ENCODE assay signal across 17 cellular contexts in genomic region chr13:113945857-113946408, GRCh38. TPM values are rescaled to one million over a fixed set of nuclear protein-coding genes. Genes with fewer than 3 reads are reported as not detected.
A peak's percentile ranks its signal among the peaks of the same experiment; 100 is the strongest.
DNase-seq lines count a peak whose midpoint lies in the region; ATAC-seq and TF ChIP-seq lines count a peak whose summit lies in the region.
"Had no signal": no experiment of that assay in that cellular context is flagged by ENCODE, and none has a peak within 500 bp of the region (broad histone marks: within the 10 kb centered on the region; RNA-seq: fewer than 3 reads in every experiment).

No MANE protein-coding gene starts in this region.

- 89% methylated on average over 24 of the region's 26 CpGs for WGBS in SK-N-SH (ENCODE audit: low lambda C conversion rate)
- WGBS in aorta, 2 donors, result 95% methylated on average over 26 of the region's 26 CpGs

- H3K4me3 Mint-ChIP-seq in activated T-helper 17 cell treated with anti-CD3 and anti-CD28 coated beads, Interleukin-2, amount 50 U/mL, for 72 hours, result no peak overlapping the region
- H3K4me3 Mint-ChIP-seq in chondrocyte (ENCODE audit: unreplicated experiment), result no peak overlapping the region
- H3K4me3 Mint-ChIP-seq: GM23338 had no signal

- no peaks in the 10 kb centered on the region for H3K36me3 ChIP-seq in SK-N-SH (replicated peaks in 1 of 2; ENCODE audit: control insufficient read depth in 1 of 2, insufficient read depth in 2 of 2, low read length in 1 of 2)
- no peaks in the 10 kb centered on the region for H3K36me3 ChIP-seq in osteoblast (ENCODE audit: insufficient read depth, low read length)
- no peaks in the 10 kb centered on the region for H3K36me3 ChIP-seq in aorta (ENCODE audit: control insufficient read depth in 1 of 2, insufficient read depth in 2 of 2, low read length in 1 of 2)

- H3K9me2 ChIP-seq in SK-N-SH, result no peaks in the 10 kb centered on the region

- H3K79me2 ChIP-seq in SK-N-SH (ENCODE audit: insufficient read depth), result no peaks in the 10 kb centered on the region
- no peaks in the 10 kb centered on the region for H3K79me2 ChIP-seq in osteoblast (ENCODE audit: insufficient read depth, low read length)

- H3F3A ChIP-seq in SK-N-SH (replicated peaks; ENCODE audit: insufficient read depth), result no peaks in the 10 kb centered on the region

- H3K9ac ChIP-seq in SK-N-SH, result no peak overlapping the region

- no peak for TF ChIP-seq RAD21 in SK-N-SH (IDR thresholded peaks at IDR 0.05; ENCODE audit: low read length)

- H3K36me3 Mint-ChIP-seq in activated T-helper 17 cell treated with anti-CD3 and anti-CD28 coated beads, Interleukin-2, amount 50 U/mL, for 72 hours (ENCODE audit: low read depth), result no peaks in the 10 kb centered on the region
- no peaks in the 10 kb centered on the region for H3K36me3 Mint-ChIP-seq in chondrocyte (ENCODE audit: low read depth)

- no peak for TF ChIP-seq EP300 in SK-N-SH (IDR thresholded peaks at IDR 0.05; ENCODE audit: borderline replicate concordance in 1 of 2, low read depth in 1 of 2, low read length in 1 of 2)

- no peaks in the 10 kb centered on the region for H3K9me3 Mint-ChIP-seq in activated T-helper 17 cell treated with anti-CD3 and anti-CD28 coated beads, Interleukin-2, amount 50 U/mL, for 72 hours
- no peaks in the 10 kb centered on the region for H3K9me3 Mint-ChIP-seq in chondrocyte (ENCODE audit: low read depth)
- H3K9me3 Mint-ChIP-seq: GM23338 had no signal

- no peaks in the 10 kb centered on the region for H3K4me1 Mint-ChIP-seq in activated T-helper 17 cell treated with anti-CD3 and anti-CD28 coated beads, Interleukin-2, amount 50 U/mL, for 72 hours
- H3K4me1 Mint-ChIP-seq in chondrocyte (ENCODE audit: low read depth), result no peaks in the 10 kb centered on the region
- H3K4me1 Mint-ChIP-seq: GM23338 had no signal

- no peaks in the 10 kb centered on the region for H3K27me3 Mint-ChIP-seq in activated T-helper 17 cell treated with anti-CD3 and anti-CD28 coated beads, Interleukin-2, amount 50 U/mL, for 72 hours
- no peaks in the 10 kb centered on the region for H3K27me3 Mint-ChIP-seq in chondrocyte (ENCODE audit: low read depth)
- H3K27me3 Mint-ChIP-seq: CD4-positive, alpha-beta memory T cell had no signal

- H3K27me3 ChIP-seq in SK-N-SH (ENCODE audit: insufficient read depth) (no peaks in the 10 kb centered on the region), osteoblast (ENCODE audit: insufficient read depth, low read length) (no peaks in the 10 kb centered on the region), aorta (ENCODE audit: control insufficient read depth in 1 of 2, insufficient read depth in 2 of 2, low read length in 1 of 2) (no peaks in the 10 kb centered on the region)

- intact Hi-C loops in aorta (cut with DNase I), result loop anchor here in 1 of 2 donors (2.0 kb wide), 1 partner anchor 129 kb away; no protein-coding TSS in a partner anchor

- H3K4me3 ChIP-seq in SK-N-SH (ENCODE audit: low read depth in 2 of 2, low read length in 1 of 2) (no peak overlapping the region), osteoblast (ENCODE audit: insufficient read depth, low read length) (no peak overlapping the region), aorta (ENCODE audit: low read length in 2 of 2) (no peak overlapping the region)
- H3K4me3 ChIP-seq: GM23338 had no signal

- H3K27ac Mint-ChIP-seq in activated T-helper 17 cell treated with anti-CD3 and anti-CD28 coated beads, Interleukin-2, amount 50 U/mL, for 72 hours, result peak overlapping the region; percentile 36
- H3K27ac Mint-ChIP-seq in chondrocyte (ENCODE audit: unreplicated experiment), result no peak overlapping the region
- H3K27ac Mint-ChIP-seq: GM23338 had no signal

- H4K20me1 ChIP-seq in SK-N-SH (ENCODE audit: insufficient read depth) (no peaks in the 10 kb centered on the region), osteoblast (ENCODE audit: insufficient read depth, low read length) (peaks cover 2% of the 10 kb centered on the region)

- H3K9me3 ChIP-seq in SK-N-SH (no peaks in the 10 kb centered on the region), osteoblast (ENCODE audit: low read depth, low read length) (no peaks in the 10 kb centered on the region), aorta (ENCODE audit: control insufficient read depth, low read length) (no peaks in the 10 kb centered on the region)

- TF ChIP-seq CTCF in SK-N-SH (IDR thresholded peaks at IDR 0.05) (no peak), osteoblast (IDR thresholded peaks at IDR 0.05; ENCODE audit: extremely low read depth, low read depth, low read length) (no peak), chondrocyte (IDR thresholded peaks at IDR 0.05) (no peak)

- H3K4me2 ChIP-seq in SK-N-SH (no peak overlapping the region), osteoblast (ENCODE audit: insufficient read depth, low read length) (no peak overlapping the region)
- H3K4me2 ChIP-seq: GM23338 had no signal

- no peak for ATAC-seq in SK-N-SH treated with all-trans-retinoic acid at 6 μM for 48 hours
- ATAC-seq in activated T-helper 17 cell treated with anti-CD3 and anti-CD28 coated beads, Interleukin-2, amount 50 U/mL, for 72 hours (replicated peaks), result no peak
- no peak for ATAC-seq in aorta (ENCODE audit: low FRiP score)
- ATAC-seq in stimulated activated naive CD8-positive, alpha-beta T cell treated with anti-CD3 and anti-CD28 coated beads, Interleukin-15, Interleukin-2, amounts not matched to agents 100 U/mL and 50 U/mL, for 24 hours, result no peak
- ATAC-seq: GM23338 had no signal

- POLR2A ChIA-PET in SK-N-SH (lab: Yijun Ruan, JAX), result no interaction called here

- H3K4me1 ChIP-seq in SK-N-SH (ENCODE audit: control insufficient read depth in 1 of 2, insufficient read depth in 2 of 2, low read depth in 1 of 2, low read length in 1 of 2) (peaks cover 0 to 10% of the 10 kb centered on the region in 2 experiments; a peak in 1 of 4 replicates), osteoblast (ENCODE audit: insufficient read depth, low read length) (no peaks in the 10 kb centered on the region), aorta (ENCODE audit: control insufficient read depth in 1 of 2, insufficient read depth in 2 of 2, low read length in 2 of 2) (no peaks in the 10 kb centered on the region)

- H3K27ac ChIP-seq in SK-N-SH (ENCODE audit: low read depth in 2 of 2, low read length in 1 of 2) (no peak overlapping the region), osteoblast (ENCODE audit: low read depth, low read length) (no peak overlapping the region), aorta (ENCODE audit: low read depth in 1 of 2, low read length in 2 of 2) (no peak overlapping the region)
- H3K27ac ChIP-seq: 22Rv1 had no signal

- DNase-seq in SK-N-SH (peak; percentile 27), osteoblast (ENCODE audit: insufficient read length, low spot score, missing footprints) (peak; percentile 69), aorta (peak; percentile 49 to 69), CD1c-positive myeloid dendritic cell (ENCODE audit: extremely low spot score) (no peak), chondrocyte (ENCODE audit: low spot score) (no peak)
- no peak for DNase-seq in stimulated activated naive CD8-positive, alpha-beta T cell treated with anti-CD3 and anti-CD28 coated beads, Interleukin-15, Interleukin-2, amounts not matched to agents 100 U/mL and 50 U/mL, for 24 hours
- DNase-seq: CD4-positive, alpha-beta memory T cell; GF-D8; NCI-H1694 treated with DMSO at 0.1 percent for 48 hours; NCI-H524; NCI-H82; OCI-M1; SHP77 treated with DMSO at 0.1 percent for 48 hours had no signal

- CTCF ChIA-PET in SK-N-SH (lab: Yijun Ruan, JAX), result interaction anchor here (1.3 to 1.5 kb wide), 2 partner anchors 12 to 125 kb away, joined by 3 to 4 read pairs; no protein-coding TSS in a partner anchor

- H2AFZ ChIP-seq in SK-N-SH (ENCODE audit: low read depth), result no peak overlapping the region
- no peak overlapping the region for H2AFZ ChIP-seq in osteoblast (ENCODE audit: low read length)
- H2AFZ ChIP-seq: GM23338 had no signal

TF ChIP-seq in SK-N-SH, 30 proteins besides CTCF, POLR2A, EP300 and RAD21 (continues in another document):
- TF ChIP-seq PBX3 (IDR thresholded peaks at IDR 0.05), result no peak
- no peak for TF ChIP-seq SIN3A (IDR thresholded peaks at IDR 0.05; ENCODE audit: borderline replicate concordance, low read depth, low read length)
- TF ChIP-seq RCOR1 (IDR thresholded peaks at IDR 0.05; ENCODE audit: low read length), result no peak
- TF ChIP-seq GATA2 (CRISPR knock-in tag; IDR thresholded peaks at IDR 0.05), result no peak
- TF ChIP-seq TEAD4 (IDR thresholded peaks at IDR 0.05; ENCODE audit: borderline replicate concordance, insufficient read depth), result no peak

TF ChIP-seq in SK-N-SH treated with all-trans-retinoic acid at 6 μM for 48 hours, 23 proteins besides CTCF, POLR2A, EP300 and RAD21 (continues in another document):
- TF ChIP-seq ZC3H10 (CRISPR knock-in tag; IDR thresholded peaks at IDR 0.05) (no peak), GLIS3 (CRISPR knock-in tag; IDR thresholded peaks at IDR 0.05) (no peak), ZFP3 (CRISPR knock-in tag; IDR thresholded peaks at IDR 0.05) (no peak), TCF4 (CRISPR knock-in tag; IDR thresholded peaks at IDR 0.05; ENCODE audit: borderline replicate concordance) (no peak), BACH2 (CRISPR knock-in tag; IDR thresholded peaks at IDR 0.05; ENCODE audit: borderline replicate concordance) (no peak), PPARA (CRISPR knock-in tag; IDR thresholded peaks at IDR 0.05; ENCODE audit: borderline replicate concordance) (no peak), TOX (CRISPR knock-in tag; IDR thresholded peaks at IDR 0.05; ENCODE audit: borderline replicate concordance) (no peak)
- TF ChIP-seq, protein P1, sequence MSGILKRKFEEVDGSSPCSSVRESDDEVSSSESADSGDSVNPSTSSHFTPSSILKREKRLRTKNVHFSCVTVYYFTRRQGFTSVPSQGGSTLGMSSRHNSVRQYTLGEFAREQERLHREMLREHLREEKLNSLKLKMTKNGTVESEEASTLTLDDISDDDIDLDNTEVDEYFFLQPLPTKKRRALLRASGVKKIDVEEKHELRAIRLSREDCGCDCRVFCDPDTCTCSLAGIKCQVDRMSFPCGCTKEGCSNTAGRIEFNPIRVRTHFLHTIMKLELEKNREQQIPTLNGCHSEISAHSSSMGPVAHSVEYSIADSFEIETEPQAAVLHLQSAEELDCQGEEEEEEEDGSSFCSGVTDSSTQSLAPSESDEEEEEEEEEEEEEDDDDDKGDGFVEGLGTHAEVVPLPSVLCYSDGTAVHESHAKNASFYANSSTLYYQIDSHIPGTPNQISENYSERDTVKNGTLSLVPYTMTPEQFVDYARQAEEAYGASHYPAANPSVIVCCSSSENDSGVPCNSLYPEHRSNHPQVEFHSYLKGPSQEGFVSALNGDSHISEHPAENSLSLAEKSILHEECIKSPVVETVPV (CRISPR knock-in tag; IDR thresholded peaks at IDR 0.05), result no peak

RNA-seq across cellular contexts. Expression of gene C13orf46, which starts 27.9 kb away (rescaled TPM):
- polyA plus RNA-seq in SK-N-SH (2012; rRNA removed), result 0.96 and 1.7 TPM in 2 replicates
- polyA plus RNA-seq in SK-N-SH (2012; cell fraction: cytosol; rRNA removed), result 0.21 and 0.56 TPM in 2 replicates
- polyA plus RNA-seq in SK-N-SH (2012; cell fraction: nucleus; rRNA removed), result 2.6 and 3.3 TPM in 2 replicates
- total RNA-seq in activated T-helper 17 cell treated with anti-CD3 and anti-CD28 coated beads, Interleukin-2, amount 50 U/mL, for 72 hours, result 1 to 10 TPM; 1.3 to 3.9 TPM
- total RNA-seq in osteoblast, result 0.36 and 0.59 TPM in 2 replicates
- total RNA-seq in aorta, result 1 to 10 TPM; 2.1 to 3.5 TPM
- polyA plus RNA-seq in aorta, result under 1 TPM; 0.13 to 0.43 TPM
- 1.7 to 2.2 TPM (median 2.0 TPM) in 3 replicates for total RNA-seq in chondrocyte

Comparison
In these comparisons a context has a peak if more than half of its experiments do, and no peak if none do; other contexts are left out.
1. DNase-seq: peak in SK-N-SH (single experiment), osteoblast (single experiment) and aorta (2 of 2); none in CD1c-positive myeloid dendritic cell (single experiment), stimulated activated naive CD8-positive, alpha-beta T cell treated with anti-CD3 and anti-CD28 coated beads, Interleukin-15, Interleukin-2, amounts not matched to agents 100 U/mL and 50 U/mL, for 24 hours (single experiment) and chondrocyte (single experiment).